In genomic region chr11:569273-569885, GRCh38 we compare ENCODE assay signal across 8 cellular contexts. TPM values are rescaled to one million over a fixed set of nuclear protein-coding genes. Genes with fewer than 3 reads are reported as not detected.
DNase-seq lines count a peak whose midpoint lies in the region; ATAC-seq and TF ChIP-seq lines count a peak whose summit lies in the region.

No MANE protein-coding gene starts in this region.

- H3K9me2 ChIP-seq in HCT116 (ENCODE audit: insufficient read depth), result no peaks in the 10 kb centered on the region

- DNase-seq in HCT116 (ENCODE audit: low read depth, low spot score) (no peak), NCI-H1694 treated with DMSO at 0.1 percent for 48 hours (lab: John Stamatoyannopoulos, UW) (no peak), mesenteric fat pad (ENCODE audit: low spot score) (no peak)

- H3K27ac ChIP-seq in HCT116 (ENCODE audit: low read depth, low read length), result peak overlapping the region; percentile 96

- no peaks in the 10 kb centered on the region for H3K9me3 ChIP-seq in HCT116 (ENCODE audit: control insufficient read depth in 1 of 2, insufficient read depth in 1 of 2, low read depth in 1 of 2, low read length in 2 of 2)
- no peaks in the 10 kb centered on the region for H3K9me3 ChIP-seq in iPS-15b (ENCODE audit: control insufficient read depth, insufficient read depth, low read length)

- POLR2A ChIA-PET in HCT116 (lab: Charles Lee), result no interaction called here

- BruUV-seq in HCT116 (replicated peaks; lab: Mats Ljungman, UMichigan), result TSS peak; percentile 90

- H3K4me2 ChIP-seq in HCT116 (ENCODE audit: low read length), result peak overlapping the region; percentile 83

- intact Hi-C loops in HCT116 (cut with micrococcal nuclease), result no loop called here

- no peaks in the 10 kb centered on the region for H3K9me3 Mint-ChIP-seq in activated naive CD8-positive, alpha-beta T cell (ENCODE audit: low read depth)
- no peaks in the 10 kb centered on the region for H3K9me3 Mint-ChIP-seq in stimulated activated memory B cell treated with anti-CD40 and anti-IgM and Interleukin-4, amounts not matched to agents 10 μg/mL and 1 μg/mL and 100 μg/mL, for 72 hours

- TF ChIP-seq POLR2A in HCT116 (IDR thresholded peaks at IDR 0.05; ENCODE audit: borderline replicate concordance, extremely low read depth, insufficient read depth, insufficient read length), result no peak

- H3K4me3 Mint-ChIP-seq in activated naive CD8-positive, alpha-beta T cell, result peak overlapping the region; percentile 77
- H3K4me3 Mint-ChIP-seq in stimulated activated memory B cell treated with anti-CD40 and anti-IgM and Interleukin-4, amounts not matched to agents 10 μg/mL and 1 μg/mL and 100 μg/mL, for 72 hours, result peak overlapping the region; percentile 80

- ATAC-seq in HCT116 (no peak), HG02840 (IDR thresholded peaks at IDR 0.05; ENCODE audit: low FRiP score, unreplicated experiment) (no peak), HG03565 (IDR thresholded peaks at IDR 0.05; ENCODE audit: unreplicated experiment) (no peak)
- ATAC-seq in stimulated activated memory B cell treated with anti-CD40 and anti-IgM and Interleukin-4, amounts not matched to agents 10 μg/mL and 1 μg/mL and 100 μg/mL, for 72 hours, result no peak

- peaks cover 7% of the 10 kb centered on the region for H3K4me1 Mint-ChIP-seq in activated naive CD8-positive, alpha-beta T cell (ENCODE audit: low read depth)
- peaks cover 3% of the 10 kb centered on the region for H3K4me1 Mint-ChIP-seq in stimulated activated memory B cell treated with anti-CD40 and anti-IgM and Interleukin-4, amounts not matched to agents 10 μg/mL and 1 μg/mL and 100 μg/mL, for 72 hours

- TF ChIP-seq RAD21 in HCT116 (IDR thresholded peaks at IDR 0.05; ENCODE audit: low read depth), result no peak

- H2AFZ ChIP-seq in HCT116 (ENCODE audit: low read depth, low read length, poor library complexity, severe bottlenecking), result no peak overlapping the region

- no peak for TF ChIP-seq CTCF in HCT116 (IDR thresholded peaks at IDR 0.05 in 2 of 3, conservative IDR thresholded peaks at IDR 0.05 in 1 of 3; ENCODE audit: borderline replicate concordance in 1 of 3, insufficient read depth in 1 of 3, low read depth in 2 of 3, low read length in 2 of 3)

- no peak overlapping the region for H3K27ac Mint-ChIP-seq in activated naive CD8-positive, alpha-beta T cell
- peak overlapping the region; percentile 54 for H3K27ac Mint-ChIP-seq in stimulated activated memory B cell treated with anti-CD40 and anti-IgM and Interleukin-4, amounts not matched to agents 10 μg/mL and 1 μg/mL and 100 μg/mL, for 72 hours

- H3K9ac ChIP-seq in HCT116 (ENCODE audit: low read length), result peak overlapping the region; percentile 82
- peak overlapping the region; percentile 60 for H3K9ac ChIP-seq in iPS-15b (ENCODE audit: low read depth, low read length)

- H3K36me3 ChIP-seq in HCT116 (ENCODE audit: control insufficient read depth in 1 of 2, insufficient read depth in 2 of 2, low read length in 2 of 2), result no peaks in the 10 kb centered on the region
- peaks cover under 1% of the 10 kb centered on the region for H3K36me3 ChIP-seq in iPS-15b (ENCODE audit: control insufficient read depth, insufficient read depth, low read length)

- no peaks in the 10 kb centered on the region for H3K36me3 Mint-ChIP-seq in activated naive CD8-positive, alpha-beta T cell
- H3K36me3 Mint-ChIP-seq in stimulated activated memory B cell treated with anti-CD40 and anti-IgM and Interleukin-4, amounts not matched to agents 10 μg/mL and 1 μg/mL and 100 μg/mL, for 72 hours, result no peaks in the 10 kb centered on the region

- H3K79me2 ChIP-seq in HCT116 (ENCODE audit: insufficient read depth, low read length), result no peaks in the 10 kb centered on the region

- H3K4me3 ChIP-seq in HCT116 (replicated peaks in 1 of 2; ENCODE audit: low read depth in 1 of 2, low read length in 2 of 2), result peak overlapping the region; percentile 64 to 71
- H3K4me3 ChIP-seq in iPS-15b (ENCODE audit: low read depth, low read length), result peak overlapping the region; percentile 59

- H3K27me3 ChIP-seq in HCT116 (ENCODE audit: insufficient read depth, low read length) (no peaks in the 10 kb centered on the region), iPS-15b (ENCODE audit: control insufficient read depth, insufficient read depth, low read length) (peaks cover 3% of the 10 kb centered on the region)

- CTCF ChIA-PET in HCT116 (lab: Charles Lee), result no interaction called here

- RAD21 ChIA-PET in HCT116 (lab: Charles Lee; ENCODE audit: low non-redundant PET in 1 of 2, low total read pairs in 2 of 2, uncharacterized antibody in 2 of 2, unreplicated experiment in 2 of 2), result no interaction called here

- no peaks in the 10 kb centered on the region for H3K27me3 Mint-ChIP-seq in activated naive CD8-positive, alpha-beta T cell
- peaks cover 4% of the 10 kb centered on the region for H3K27me3 Mint-ChIP-seq in stimulated activated memory B cell treated with anti-CD40 and anti-IgM and Interleukin-4, amounts not matched to agents 10 μg/mL and 1 μg/mL and 100 μg/mL, for 72 hours

- H3K4me1 ChIP-seq in HCT116 (ENCODE audit: control insufficient read depth in 1 of 2, insufficient read depth in 2 of 2, low read length in 2 of 2), result peaks cover 9 to 45% of the 10 kb centered on the region in 2 experiments; a peak in 3 of 4 replicates
- peaks cover 15% of the 10 kb centered on the region for H3K4me1 ChIP-seq in iPS-15b (ENCODE audit: control insufficient read depth, insufficient read depth, low read length)

- no peaks in the 10 kb centered on the region for H4K20me1 ChIP-seq in HCT116 (ENCODE audit: insufficient read depth)

TF ChIP-seq in HCT116, 20 proteins besides CTCF, POLR2A, EP300 and RAD21:
- TF ChIP-seq YY1 (IDR thresholded peaks at IDR 0.05; ENCODE audit: extremely low read depth, insufficient replicate concordance, low read depth, low read length), result no peak
- TF ChIP-seq EZH2phosphoT487 (IDR thresholded peaks at IDR 0.05; ENCODE audit: borderline replicate concordance), result no peak
- TF ChIP-seq CBX3 (IDR thresholded peaks at IDR 0.05; ENCODE audit: low read depth), result no peak
- no peak for TF ChIP-seq ATF3 (IDR thresholded peaks at IDR 0.05)

RNA-seq across cellular contexts. Expression of gene PHRF1, which starts 6.9 kb away (rescaled TPM):
- total RNA-seq in HCT116 (2021; ENCODE audit: unreplicated experiment) (45.5 TPM), mesenteric fat pad (29.3 TPM)
- polyA plus RNA-seq in HCT116 (2012), result 20.3 TPM in 2 replicates

RNA-seq across cellular contexts. Expression of gene RASSF7, which starts 8.6 kb away (rescaled TPM):
- total RNA-seq in HCT116 (2021; ENCODE audit: unreplicated experiment) (35.9 TPM), mesenteric fat pad (2.0 TPM)
- polyA plus RNA-seq in HCT116 (2012), result 43.6 and 64.9 TPM in 2 replicates

RNA-seq across cellular contexts. Expression of gene LMNTD2, which starts 8.8 kb away (rescaled TPM):
- total RNA-seq in HCT116 (2021; ENCODE audit: unreplicated experiment) (9.5 TPM), mesenteric fat pad (0.87 TPM)
- polyA plus RNA-seq in HCT116 (2012), result 7.1 and 7.6 TPM in 2 replicates

RNA-seq across cellular contexts. Expression of gene LRRC56, which starts 32.1 kb away (rescaled TPM):
- total RNA-seq in HCT116 (2021; ENCODE audit: unreplicated experiment) (9.1 TPM), mesenteric fat pad (0.71 TPM)
- polyA plus RNA-seq in HCT116 (2012), result 6.3 and 6.5 TPM in 2 replicates

RNA-seq across cellular contexts. Expression of gene HRAS, which starts 34.0 kb away (rescaled TPM):
- total RNA-seq in HCT116 (2021; ENCODE audit: unreplicated experiment) (104 TPM), mesenteric fat pad (65.2 TPM)
- polyA plus RNA-seq in HCT116 (2012), result 118 and 126 TPM in 2 replicates

Comparison
In these comparisons a context has a peak if more than half of its experiments do, and no peak if none do; other contexts are left out.
1. RNA of gene RASSF7, which starts 8.6 kb away (total RNA-seq): 35.9 TPM in HCT116 (single experiment); 2.0 TPM in mesenteric fat pad (single experiment); every median in the first group is over 10 times any median in the second.